1 cellular context compared by ENCODE assay signal in genomic region chr9:110351009-110351467, GRCh38.
TF ChIP-seq lines count a peak whose summit lies in the region.

No MANE protein-coding gene starts in this region.

TF ChIP-seq in HEK293, 187 proteins besides CTCF, POLR2A, EP300 and RAD21 (continued from another document):
- TF ChIP-seq, protein P1, sequence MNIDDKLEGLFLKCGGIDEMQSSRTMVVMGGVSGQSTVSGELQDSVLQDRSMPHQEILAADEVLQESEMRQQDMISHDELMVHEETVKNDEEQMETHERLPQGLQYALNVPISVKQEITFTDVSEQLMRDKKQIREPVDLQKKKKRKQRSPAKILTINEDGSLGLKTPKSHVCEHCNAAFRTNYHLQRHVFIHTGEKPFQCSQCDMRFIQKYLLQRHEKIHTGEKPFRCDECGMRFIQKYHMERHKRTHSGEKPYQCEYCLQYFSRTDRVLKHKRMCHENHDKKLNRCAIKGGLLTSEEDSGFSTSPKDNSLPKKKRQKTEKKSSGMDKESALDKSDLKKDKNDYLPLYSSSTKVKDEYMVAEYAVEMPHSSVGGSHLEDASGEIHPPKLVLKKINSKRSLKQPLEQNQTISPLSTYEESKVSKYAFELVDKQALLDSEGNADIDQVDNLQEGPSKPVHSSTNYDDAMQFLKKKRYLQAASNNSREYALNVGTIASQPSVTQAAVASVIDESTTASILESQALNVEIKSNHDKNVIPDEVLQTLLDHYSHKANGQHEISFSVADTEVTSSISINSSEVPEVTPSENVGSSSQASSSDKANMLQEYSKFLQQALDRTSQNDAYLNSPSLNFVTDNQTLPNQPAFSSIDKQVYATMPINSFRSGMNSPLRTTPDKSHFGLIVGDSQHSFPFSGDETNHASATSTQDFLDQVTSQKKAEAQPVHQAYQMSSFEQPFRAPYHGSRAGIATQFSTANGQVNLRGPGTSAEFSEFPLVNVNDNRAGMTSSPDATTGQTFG (tag by site-specific recombination; IDR thresholded peaks at IDR 0.05; ENCODE audit: borderline replicate concordance) = no peak
- TF ChIP-seq, protein P2, sequence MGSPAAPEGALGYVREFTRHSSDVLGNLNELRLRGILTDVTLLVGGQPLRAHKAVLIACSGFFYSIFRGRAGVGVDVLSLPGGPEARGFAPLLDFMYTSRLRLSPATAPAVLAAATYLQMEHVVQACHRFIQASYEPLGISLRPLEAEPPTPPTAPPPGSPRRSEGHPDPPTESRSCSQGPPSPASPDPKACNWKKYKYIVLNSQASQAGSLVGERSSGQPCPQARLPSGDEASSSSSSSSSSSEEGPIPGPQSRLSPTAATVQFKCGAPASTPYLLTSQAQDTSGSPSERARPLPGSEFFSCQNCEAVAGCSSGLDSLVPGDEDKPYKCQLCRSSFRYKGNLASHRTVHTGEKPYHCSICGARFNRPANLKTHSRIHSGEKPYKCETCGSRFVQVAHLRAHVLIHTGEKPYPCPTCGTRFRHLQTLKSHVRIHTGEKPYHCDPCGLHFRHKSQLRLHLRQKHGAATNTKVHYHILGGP (tag by site-specific recombination; IDR thresholded peaks at IDR 0.05) = no peak
- TF ChIP-seq, protein P3, sequence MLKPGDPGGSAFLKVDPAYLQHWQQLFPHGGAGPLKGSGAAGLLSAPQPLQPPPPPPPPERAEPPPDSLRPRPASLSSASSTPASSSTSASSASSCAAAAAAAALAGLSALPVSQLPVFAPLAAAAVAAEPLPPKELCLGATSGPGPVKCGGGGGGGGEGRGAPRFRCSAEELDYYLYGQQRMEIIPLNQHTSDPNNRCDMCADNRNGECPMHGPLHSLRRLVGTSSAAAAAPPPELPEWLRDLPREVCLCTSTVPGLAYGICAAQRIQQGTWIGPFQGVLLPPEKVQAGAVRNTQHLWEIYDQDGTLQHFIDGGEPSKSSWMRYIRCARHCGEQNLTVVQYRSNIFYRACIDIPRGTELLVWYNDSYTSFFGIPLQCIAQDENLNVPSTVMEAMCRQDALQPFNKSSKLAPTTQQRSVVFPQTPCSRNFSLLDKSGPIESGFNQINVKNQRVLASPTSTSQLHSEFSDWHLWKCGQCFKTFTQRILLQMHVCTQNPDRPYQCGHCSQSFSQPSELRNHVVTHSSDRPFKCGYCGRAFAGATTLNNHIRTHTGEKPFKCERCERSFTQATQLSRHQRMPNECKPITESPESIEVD (tag by site-specific recombination; IDR thresholded peaks at IDR 0.05) = 0 out of 2 replicates have a peak, but pooled peaks have one; percentile 22
- TF ChIP-seq SP3 (tag by site-specific recombination; IDR thresholded peaks at IDR 0.05) (no peak), ZBTB48 (tag by site-specific recombination; IDR thresholded peaks at IDR 0.05) (no peak), ZNF658 (tag by site-specific recombination; IDR thresholded peaks at IDR 0.05) (no peak), HIC1 (tag by site-specific recombination; IDR thresholded peaks at IDR 0.05) (no peak), ZNF571 (tag by site-specific recombination; IDR thresholded peaks at IDR 0.05) (no peak)
- TF ChIP-seq, protein P4, sequence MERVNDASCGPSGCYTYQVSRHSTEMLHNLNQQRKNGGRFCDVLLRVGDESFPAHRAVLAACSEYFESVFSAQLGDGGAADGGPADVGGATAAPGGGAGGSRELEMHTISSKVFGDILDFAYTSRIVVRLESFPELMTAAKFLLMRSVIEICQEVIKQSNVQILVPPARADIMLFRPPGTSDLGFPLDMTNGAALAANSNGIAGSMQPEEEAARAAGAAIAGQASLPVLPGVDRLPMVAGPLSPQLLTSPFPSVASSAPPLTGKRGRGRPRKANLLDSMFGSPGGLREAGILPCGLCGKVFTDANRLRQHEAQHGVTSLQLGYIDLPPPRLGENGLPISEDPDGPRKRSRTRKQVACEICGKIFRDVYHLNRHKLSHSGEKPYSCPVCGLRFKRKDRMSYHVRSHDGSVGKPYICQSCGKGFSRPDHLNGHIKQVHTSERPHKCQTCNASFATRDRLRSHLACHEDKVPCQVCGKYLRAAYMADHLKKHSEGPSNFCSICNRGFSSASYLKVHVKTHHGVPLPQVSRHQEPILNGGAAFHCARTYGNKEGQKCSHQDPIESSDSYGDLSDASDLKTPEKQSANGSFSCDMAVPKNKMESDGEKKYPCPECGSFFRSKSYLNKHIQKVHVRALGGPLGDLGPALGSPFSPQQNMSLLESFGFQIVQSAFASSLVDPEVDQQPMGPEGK (tag by site-specific recombination; IDR thresholded peaks at IDR 0.05) = no peak
